In genomic region chr1:240091201-240091600, GRCh38 we compare ENCODE assay signal across 1 cellular context.
TF ChIP-seq lines count a peak whose summit lies in the region.

No MANE protein-coding gene starts in this region.

TF ChIP-seq in WTC11, 78 proteins besides CTCF, POLR2A, EP300 and RAD21 (continued from another document):
- TF ChIP-seq ZNF416 (CRISPR knock-in tag; IDR thresholded peaks at IDR 0.05) (no peak), JUN (CRISPR knock-in tag; IDR thresholded peaks at IDR 0.05) (no peak), ZNF423 (CRISPR knock-in tag; IDR thresholded peaks at IDR 0.05) (no peak), MYBL2 (CRISPR knock-in tag; IDR thresholded peaks at IDR 0.05) (no peak), CDX4 (CRISPR knock-in tag; IDR thresholded peaks at IDR 0.05; ENCODE audit: borderline replicate concordance) (no peak), PREB (CRISPR knock-in tag; IDR thresholded peaks at IDR 0.05; ENCODE audit: borderline replicate concordance) (no peak), NFYB (CRISPR knock-in tag; conservative IDR thresholded peaks at IDR 0.05; ENCODE audit: low read depth) (no peak), HMGA2 (CRISPR knock-in tag; IDR thresholded peaks at IDR 0.05) (no peak), ELF4 (CRISPR knock-in tag; IDR thresholded peaks at IDR 0.05; ENCODE audit: low read depth) (no peak)
TF ChIP-seq in WTC11: peak in this region for 0.
